Comparison of ENCODE assay signal across 19 cellular contexts in the genomic region with DNA sequence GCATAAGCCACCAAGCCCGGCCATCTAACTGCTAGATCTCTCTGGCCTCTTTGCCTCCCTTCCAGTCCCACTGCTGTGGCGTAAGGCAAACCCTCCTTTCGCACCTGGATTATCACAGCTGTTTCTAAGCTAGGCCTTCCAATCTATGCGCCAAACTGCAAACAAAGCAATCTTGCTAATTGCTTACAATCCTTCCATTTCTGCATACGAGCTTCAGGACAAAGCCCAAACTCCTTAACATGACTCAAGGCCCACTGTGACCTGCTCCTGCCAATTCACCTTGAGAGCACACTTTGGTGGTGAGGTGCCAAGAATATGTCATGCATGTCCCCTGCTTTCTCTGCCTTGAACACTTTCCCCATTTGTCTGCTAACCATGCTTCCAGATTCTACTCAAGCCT. TPM values are rescaled to one million over a fixed set of nuclear protein-coding genes. Genes with fewer than 3 reads are reported as not detected.
DNase-seq lines count a peak whose midpoint lies in the region; ATAC-seq and TF ChIP-seq lines count a peak whose summit lies in the region.
"Had no signal": no experiment of that assay in that cellular context is flagged by ENCODE, and none has a peak within 500 bp of the region (broad histone marks: within the 10 kb centered on the region; RNA-seq: fewer than 3 reads in every experiment).

No MANE protein-coding gene starts in this region.

- H3K27me3 Mint-ChIP-seq in dendritic cell treated with granulocyte-macrophage colony-stimulating factor and Interleukin-4, amounts not matched to agents 40 ng/mL and 50 ng/mL, for 4 days: peaks cover 16% of the 10 kb centered on the region
- H3K27me3 Mint-ChIP-seq in activated CD4-positive, alpha-beta T cell treated with anti-CD3 and anti-CD28 coated beads, Interleukin-2, amount 10 ng/mL, durations not matched to agents 7 days and 5 days: peaks cover 13% of the 10 kb centered on the region

- peaks cover 50% of the 10 kb centered on the region for H3K4me1 Mint-ChIP-seq in dendritic cell treated with granulocyte-macrophage colony-stimulating factor and Interleukin-4, amounts not matched to agents 40 ng/mL and 50 ng/mL, for 4 days (ENCODE audit: low read depth)
- H3K4me1 Mint-ChIP-seq in activated CD4-positive, alpha-beta T cell treated with anti-CD3 and anti-CD28 coated beads, Interleukin-2, amount 10 ng/mL, durations not matched to agents 7 days and 5 days: peaks cover 40% of the 10 kb centered on the region

- H3K4me1 ChIP-seq in DND-41 (ENCODE audit: insufficient read depth, low read length): peaks cover 82% of the 10 kb centered on the region
- H3K4me1 ChIP-seq in thymus (ENCODE audit: control insufficient read depth, insufficient read depth, low read length): peaks cover 31% of the 10 kb centered on the region

- 15% methylated on average over 5 of the region's 5 CpGs for WGBS in thymus

- CTCF ChIA-PET in activated CD4-positive, alpha-beta T cell treated with anti-CD3 and anti-CD28 coated beads, Interleukin-2, amount 10 ng/mL, durations not matched to agents 7 days and 5 days (lab: Charles Lee): interaction anchor here (1.3 kb wide), 1 partner anchor 9 kb away, joined by 4 read pairs; no protein-coding TSS in a partner anchor

- POLR2A ChIA-PET in activated CD4-positive, alpha-beta T cell treated with anti-CD3 and anti-CD28 coated beads, Interleukin-2, amount 10 ng/mL, durations not matched to agents 7 days and 5 days (lab: Charles Lee): no interaction called here

- intact Hi-C loops in dendritic cell treated with granulocyte-macrophage colony-stimulating factor and Interleukin-4, amounts not matched to agents 40 ng/mL and 50 ng/mL, for 4 days (cut with micrococcal nuclease): no loop called here

- H3K27ac Mint-ChIP-seq in dendritic cell treated with granulocyte-macrophage colony-stimulating factor and Interleukin-4, amounts not matched to agents 40 ng/mL and 50 ng/mL, for 4 days: peak overlapping the region; percentile 3
- H3K27ac Mint-ChIP-seq in activated CD4-positive, alpha-beta T cell treated with anti-CD3 and anti-CD28 coated beads, Interleukin-2, amount 10 ng/mL, durations not matched to agents 7 days and 5 days: no peak overlapping the region

- no peaks in the 10 kb centered on the region for H4K20me1 ChIP-seq in DND-41 (ENCODE audit: insufficient read depth, low read length)

- H3K27me3 ChIP-seq in DND-41 (ENCODE audit: insufficient read depth, low read length, poor library complexity): no peaks in the 10 kb centered on the region
- H3K27me3 ChIP-seq in thymus (ENCODE audit: control insufficient read depth, insufficient read depth): no peaks in the 10 kb centered on the region
- H3K27me3 ChIP-seq: MG63, SJCRH30 had no signal

- peak overlapping the region; percentile 55 for H3K4me2 ChIP-seq in DND-41 (ENCODE audit: insufficient read depth, low read length)

- DNase-seq in DND-41 (peak; percentile 49), midbrain (lab: John Stamatoyannopoulos, UW) (no peak), islet precursor cell (no peak)
- DNase-seq in activated CD4-positive, alpha-beta T cell treated with anti-CD3 and anti-CD28 coated beads, Interleukin-2, amount 10 ng/mL, durations not matched to agents 7 days and 5 days: no peak
- DNase-seq: ACHN; AML-193; CD4-positive, CD25-positive, alpha-beta regulatory T cell; KG1; MG63; NCI-H1092; NCI-H146; NCI-H2081; NCI-H2227 treated with DMSO at 0.1 percent for 48 hours; NCI-H524; SJCRH30 had no signal

- H3K36me3 Mint-ChIP-seq in dendritic cell treated with granulocyte-macrophage colony-stimulating factor and Interleukin-4, amounts not matched to agents 40 ng/mL and 50 ng/mL, for 4 days (ENCODE audit: low read depth): peaks cover 8% of the 10 kb centered on the region
- H3K36me3 Mint-ChIP-seq in activated CD4-positive, alpha-beta T cell treated with anti-CD3 and anti-CD28 coated beads, Interleukin-2, amount 10 ng/mL, durations not matched to agents 7 days and 5 days (ENCODE audit: low read depth): peaks cover 13% of the 10 kb centered on the region

- H3K4me3 Mint-ChIP-seq in dendritic cell treated with granulocyte-macrophage colony-stimulating factor and Interleukin-4, amounts not matched to agents 40 ng/mL and 50 ng/mL, for 4 days: no peak overlapping the region
- no peak overlapping the region for H3K4me3 Mint-ChIP-seq in activated CD4-positive, alpha-beta T cell treated with anti-CD3 and anti-CD28 coated beads, Interleukin-2, amount 10 ng/mL, durations not matched to agents 7 days and 5 days
- H3K4me3 Mint-ChIP-seq: CD4-positive, CD25-positive, alpha-beta regulatory T cell had no signal

- no peaks in the 10 kb centered on the region for H3K9me3 Mint-ChIP-seq in dendritic cell treated with granulocyte-macrophage colony-stimulating factor and Interleukin-4, amounts not matched to agents 40 ng/mL and 50 ng/mL, for 4 days
- H3K9me3 Mint-ChIP-seq in activated CD4-positive, alpha-beta T cell treated with anti-CD3 and anti-CD28 coated beads, Interleukin-2, amount 10 ng/mL, durations not matched to agents 7 days and 5 days: peaks cover 5% of the 10 kb centered on the region

- H3K4me3 ChIP-seq in DND-41 (ENCODE audit: low read depth in 1 of 2, low read length in 2 of 2) (peak overlapping the region in 1 of 2 experiments; percentile 42; a peak in 1 of 4 replicates), thymus (ENCODE audit: low read length) (peak overlapping the region; percentile 52)
- H3K4me3 ChIP-seq: MG63, SJCRH30 had no signal

- H2AFZ ChIP-seq in DND-41 (ENCODE audit: low read depth, low read length): no peak overlapping the region

- no peak for TF ChIP-seq CTCF in DND-41 (IDR thresholded peaks at IDR 0.05; ENCODE audit: borderline replicate concordance, extremely low read depth, low read length, poor library complexity, severe bottlenecking)

- H3K36me3 ChIP-seq in DND-41 (ENCODE audit: insufficient read depth, low read length) (peaks cover 20% of the 10 kb centered on the region), KOPT-K1 (ENCODE audit: insufficient read depth, low read length) (peaks cover 19% of the 10 kb centered on the region), thymus (ENCODE audit: control insufficient read depth, insufficient read depth) (peaks cover 12% of the 10 kb centered on the region)

- ATAC-seq in DND-41 (ENCODE audit: insufficient read depth, low read depth): no peak
- ATAC-seq: HCT116 had no signal

- peak overlapping the region; percentile 50 for H3K9ac ChIP-seq in DND-41 (ENCODE audit: low read depth, low read length)

- H3K27ac ChIP-seq in DND-41 (ENCODE audit: low read length) (peak overlapping the region; percentile 97), KOPT-K1 (ENCODE audit: low read depth, low read length, poor library complexity, severe bottlenecking) (peak overlapping the region; percentile 91), thymus (ENCODE audit: low read depth) (peak overlapping the region; percentile 92)
- H3K27ac ChIP-seq: SJCRH30 had no signal

- no peaks in the 10 kb centered on the region for H3K79me2 ChIP-seq in DND-41 (ENCODE audit: insufficient read depth, low read length)

- H3K9me3 ChIP-seq in DND-41 (ENCODE audit: insufficient read depth, low read length, severe bottlenecking) (no peaks in the 10 kb centered on the region), KOPT-K1 (ENCODE audit: insufficient read depth, low read length, poor library complexity, severe bottlenecking) (no peaks in the 10 kb centered on the region), thymus (ENCODE audit: control insufficient read depth) (no peaks in the 10 kb centered on the region)
- H3K9me3 ChIP-seq: SJCRH30 had no signal

RNA-seq across cellular contexts. Expression of a gene that starts 6.0 kb away (rescaled TPM):
- 6.3 TPM for polyA plus RNA-seq in thymus
- under 1 TPM in 1 of 2 experiments, not detected in 1; 0.15 TPM for total RNA-seq in activated CD4-positive, alpha-beta T cell treated with anti-CD3 and anti-CD28 coated beads, Interleukin-2, amount 10 ng/mL, durations not matched to agents 7 days and 5 days
- total RNA-seq: CD4-positive, CD25-positive, alpha-beta regulatory T cell; SJCRH30 had no signal
- polyA plus RNA-seq: CD4-positive, CD25-positive, alpha-beta regulatory T cell had no signal

RNA-seq across cellular contexts. Expression of a gene that starts 20.5 kb away (rescaled TPM):
- 66.4 TPM for polyA plus RNA-seq in thymus
- 1 to 10 TPM; 6.0 to 6.3 TPM for total RNA-seq in activated CD4-positive, alpha-beta T cell treated with anti-CD3 and anti-CD28 coated beads, Interleukin-2, amount 10 ng/mL, durations not matched to agents 7 days and 5 days

RNA-seq across cellular contexts. Expression of a gene that starts 25.5 kb away (rescaled TPM):
- polyA plus RNA-seq in thymus: 11.7 TPM
- total RNA-seq in activated CD4-positive, alpha-beta T cell treated with anti-CD3 and anti-CD28 coated beads, Interleukin-2, amount 10 ng/mL, durations not matched to agents 7 days and 5 days: 10 to 100 TPM; 14.8 to 18.3 TPM

RNA-seq across cellular contexts. Expression of a gene that starts 28.1 kb away (rescaled TPM):
- polyA plus RNA-seq in thymus: 3,788 TPM
- total RNA-seq in activated CD4-positive, alpha-beta T cell treated with anti-CD3 and anti-CD28 coated beads, Interleukin-2, amount 10 ng/mL, durations not matched to agents 7 days and 5 days: 1,000 to 10,000 TPM; 1,832 to 1,924 TPM

RNA-seq across cellular contexts. Expression of a gene that starts 53.8 kb away (rescaled TPM):
- polyA plus RNA-seq in thymus: 1.6 TPM
- not detected for total RNA-seq in activated CD4-positive, alpha-beta T cell treated with anti-CD3 and anti-CD28 coated beads, Interleukin-2, amount 10 ng/mL, durations not matched to agents 7 days and 5 days
- total RNA-seq: CD4-positive, CD25-positive, alpha-beta regulatory T cell; SJCRH30 had no signal
- polyA plus RNA-seq: CD4-positive, CD25-positive, alpha-beta regulatory T cell had no signal
